ENCODE assay signal across 18 cellular contexts in genomic region chr5:175711031-175711430, GRCh38. TPM values are rescaled to one million over a fixed set of nuclear protein-coding genes. Genes with fewer than 3 reads are reported as not detected.
"Had no signal": no experiment of that assay in that cellular context is flagged by ENCODE, and none has a peak within 500 bp of the region (broad histone marks: within the 10 kb centered on the region; RNA-seq: fewer than 3 reads in every experiment).

No MANE protein-coding gene starts in this region.

- H3K27ac ChIP-seq: sigmoid colon had no signal

- ATAC-seq: activated T-cell treated with anti-CD3 and anti-CD28 coated beads, Interleukin-2, amount 50 U/mL, for 72 hours; SK-N-SH treated with all-trans-retinoic acid at 6 μM for 48 hours; stimulated activated memory B cell treated with anti-CD40 and anti-IgM and Interleukin-4, amounts not matched to agents 10 μg/mL and 1 μg/mL and 100 μg/mL, for 72 hours; stimulated activated naive CD8-positive, alpha-beta T cell treated with anti-CD3 and anti-CD28 coated beads, Interleukin-15, amount 100 ng/mL, for 72 hours had no signal

- DNase-seq: activated CD4-positive, alpha-beta T cell treated with anti-CD3 and anti-CD28 coated beads for 4 hours; activated CD4-positive, alpha-beta T cell treated with anti-CD3 and anti-CD28 coated beads, Interleukin-2, amount 50 U/mL, for 4 hours; activated naive CD4-positive, alpha-beta T cell; activated T-cell treated with anti-CD3 and anti-CD28 coated beads for 4 hours; activated T-cell treated with anti-CD3 and anti-CD28 coated beads, Interleukin-2, amount 50 U/mL, for 72 hours; dermis blood vessel endothelial cell; effector CD8-positive, alpha-beta T cell; mammary epithelial cell; naive B cell; small intestine; stimulated activated CD4-positive, alpha-beta T cell treated with anti-CD3 and anti-CD28 coated beads, Interleukin-1b, Interleukin-23, amount 100 ng/mL, for 48 hours; stimulated activated CD4-positive, alpha-beta T cell treated with anti-CD3 and anti-CD28 coated beads, Interleukin-4, amount 100 ng/mL, for 4 hours; stimulated activated CD8-positive, alpha-beta memory T cell treated with anti-CD3 and anti-CD28 coated beads, Interleukin-4, amount 100 ng/mL, for 48 hours; stimulated activated naive CD8-positive, alpha-beta T cell treated with anti-CD3 and anti-CD28 coated beads, Interleukin-15, amount 100 ng/mL, for 72 hours had no signal

- H3K4me1 ChIP-seq: sigmoid colon had no signal

- H3K36me3 ChIP-seq: sigmoid colon, tibial artery had no signal

- H3K9me3 ChIP-seq: sigmoid colon had no signal

- H3K4me3 ChIP-seq: sigmoid colon, tibial artery had no signal

RNA-seq across cellular contexts. Expression of gene HRH2, which starts 53.2 kb away (rescaled TPM):
- total RNA-seq: dermis blood vessel endothelial cell, mammary epithelial cell had no signal
